ENCODE assay signal across 1 cellular context in genomic region chr13:110715395-110716234, GRCh38.
TF ChIP-seq lines count a peak whose summit lies in the region.

No MANE protein-coding gene starts in this region.

TF ChIP-seq in HepG2, 621 proteins besides CTCF, POLR2A, EP300 and RAD21 (continued from another document and continues in another):
- TF ChIP-seq, protein P1, sequence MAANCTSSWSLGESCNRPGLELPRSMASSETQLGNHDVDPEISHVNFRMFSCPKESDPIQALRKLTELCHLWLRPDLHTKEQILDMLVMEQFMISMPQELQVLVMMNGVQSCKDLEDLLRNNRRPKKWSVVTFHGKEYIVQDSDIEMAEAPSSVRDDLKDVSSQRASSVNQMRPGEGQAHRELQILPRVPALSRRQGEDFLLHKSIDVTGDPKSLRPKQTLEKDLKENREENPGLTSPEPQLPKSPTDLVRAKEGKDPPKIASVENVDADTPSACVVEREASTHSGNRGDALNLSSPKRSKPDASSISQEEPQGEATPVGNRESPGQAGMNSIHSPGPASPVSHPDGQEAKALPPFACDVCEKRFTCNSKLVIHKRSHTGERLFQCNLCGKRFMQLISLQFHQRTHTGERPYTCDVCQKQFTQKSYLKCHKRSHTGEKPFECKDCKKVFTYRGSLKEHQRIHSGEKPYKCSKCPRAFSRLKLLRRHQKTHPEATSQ (CRISPR knock-in tag; IDR thresholded peaks at IDR 0.05; ENCODE audit: borderline replicate concordance): peak; percentile 9; the same call in 1 of the 2 replicates
- TF ChIP-seq, protein P2, sequence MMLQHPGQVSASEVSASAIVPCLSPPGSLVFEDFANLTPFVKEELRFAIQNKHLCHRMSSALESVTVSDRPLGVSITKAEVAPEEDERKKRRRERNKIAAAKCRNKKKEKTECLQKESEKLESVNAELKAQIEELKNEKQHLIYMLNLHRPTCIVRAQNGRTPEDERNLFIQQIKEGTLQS (CRISPR knock-in tag; IDR thresholded peaks at IDR 0.05): no peak
- peak; percentile 79 for TF ChIP-seq PHF8 (CRISPR knock-in tag; IDR thresholded peaks at IDR 0.05)
- TF ChIP-seq, protein P3, sequence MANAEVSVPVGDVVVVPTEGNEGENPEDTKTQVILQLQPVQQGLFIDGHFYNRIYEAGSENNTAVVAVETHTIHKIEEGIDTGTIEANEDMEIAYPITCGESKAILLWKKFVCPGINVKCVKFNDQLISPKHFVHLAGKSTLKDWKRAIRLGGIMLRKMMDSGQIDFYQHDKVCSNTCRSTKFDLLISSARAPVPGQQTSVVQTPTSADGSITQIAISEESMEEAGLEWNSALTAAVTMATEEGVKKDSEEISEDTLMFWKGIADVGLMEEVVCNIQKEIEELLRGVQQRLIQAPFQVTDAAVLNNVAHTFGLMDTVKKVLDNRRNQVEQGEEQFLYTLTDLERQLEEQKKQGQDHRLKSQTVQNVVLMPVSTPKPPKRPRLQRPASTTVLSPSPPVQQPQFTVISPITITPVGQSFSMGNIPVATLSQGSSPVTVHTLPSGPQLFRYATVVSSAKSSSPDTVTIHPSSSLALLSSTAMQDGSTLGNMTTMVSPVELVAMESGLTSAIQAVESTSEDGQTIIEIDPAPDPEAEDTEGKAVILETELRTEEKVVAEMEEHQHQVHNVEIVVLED (CRISPR knock-in tag; IDR thresholded peaks at IDR 0.05; ENCODE audit: borderline replicate concordance): no peak; the same call in 1 of the 2 replicates
- TF ChIP-seq, protein P4, sequence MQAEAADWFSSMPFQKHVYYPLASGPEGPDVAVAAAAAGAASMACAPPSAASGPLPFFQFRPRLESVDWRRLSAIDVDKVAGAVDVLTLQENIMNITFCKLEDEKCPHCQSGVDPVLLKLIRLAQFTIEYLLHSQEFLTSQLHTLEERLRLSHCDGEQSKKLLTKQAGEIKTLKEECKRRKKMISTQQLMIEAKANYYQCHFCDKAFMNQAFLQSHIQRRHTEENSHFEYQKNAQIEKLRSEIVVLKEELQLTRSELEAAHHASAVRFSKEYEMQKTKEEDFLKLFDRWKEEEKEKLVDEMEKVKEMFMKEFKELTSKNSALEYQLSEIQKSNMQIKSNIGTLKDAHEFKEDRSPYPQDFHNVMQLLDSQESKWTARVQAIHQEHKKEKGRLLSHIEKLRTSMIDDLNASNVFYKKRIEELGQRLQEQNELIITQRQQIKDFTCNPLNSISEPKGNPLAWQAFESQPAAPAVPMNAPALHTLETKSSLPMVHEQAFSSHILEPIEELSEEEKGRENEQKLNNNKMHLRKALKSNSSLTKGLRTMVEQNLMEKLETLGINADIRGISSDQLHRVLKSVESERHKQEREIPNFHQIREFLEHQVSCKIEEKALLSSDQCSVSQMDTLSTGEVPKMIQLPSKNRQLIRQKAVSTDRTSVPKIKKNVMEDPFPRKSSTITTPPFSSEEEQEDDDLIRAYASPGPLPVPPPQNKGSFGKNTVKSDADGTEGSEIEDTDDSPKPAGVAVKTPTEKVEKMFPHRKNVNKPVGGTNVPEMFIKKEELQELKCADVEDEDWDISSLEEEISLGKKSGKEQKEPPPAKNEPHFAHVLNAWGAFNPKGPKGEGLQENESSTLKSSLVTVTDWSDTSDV (CRISPR knock-in tag; IDR thresholded peaks at IDR 0.05): no peak
- peak; percentile 51; the same call in 1 of the 2 replicates for TF ChIP-seq ZFP37 (CRISPR knock-in tag; IDR thresholded peaks at IDR 0.05; ENCODE audit: borderline replicate concordance)
- TF ChIP-seq ZNF275 (CRISPR knock-in tag; IDR thresholded peaks at IDR 0.05; ENCODE audit: borderline replicate concordance): no peak
- TF ChIP-seq ZNF263 (CRISPR knock-in tag; IDR thresholded peaks at IDR 0.05): peak; percentile 28; the same call in 1 of the 2 replicates
- TF ChIP-seq FOXK1 (CRISPR knock-in tag; IDR thresholded peaks at IDR 0.05; ENCODE audit: borderline replicate concordance, low read depth): peak; percentile 52; the same call in 1 of the 2 replicates
- no peak for TF ChIP-seq ZNF383 (CRISPR knock-in tag; IDR thresholded peaks at IDR 0.05; ENCODE audit: borderline replicate concordance)
- peak; percentile 71 for TF ChIP-seq ELF1 (CRISPR knock-in tag; IDR thresholded peaks at IDR 0.05)
- no peak for TF ChIP-seq CSRNP2 (CRISPR knock-in tag; conservative IDR thresholded peaks at IDR 0.05; ENCODE audit: low read depth)
- TF ChIP-seq, protein P5, sequence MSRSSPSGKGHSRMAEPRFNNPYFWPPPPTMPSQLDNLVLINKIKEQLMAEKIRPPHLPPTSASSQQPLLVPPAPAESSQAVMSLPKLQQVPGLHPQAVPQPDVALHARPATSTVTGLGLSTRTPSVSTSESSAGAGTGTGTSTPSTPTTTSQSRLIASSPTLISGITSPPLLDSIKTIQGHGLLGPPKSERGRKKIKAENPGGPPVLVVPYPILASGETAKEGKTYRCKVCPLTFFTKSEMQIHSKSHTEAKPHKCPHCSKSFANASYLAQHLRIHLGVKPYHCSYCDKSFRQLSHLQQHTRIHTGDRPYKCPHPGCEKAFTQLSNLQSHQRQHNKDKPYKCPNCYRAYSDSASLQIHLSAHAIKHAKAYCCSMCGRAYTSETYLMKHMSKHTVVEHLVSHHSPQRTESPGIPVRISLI (CRISPR knock-in tag; IDR thresholded peaks at IDR 0.05; ENCODE audit: borderline replicate concordance): peak; percentile 94
- TF ChIP-seq ZNF607 (CRISPR knock-in tag; IDR thresholded peaks at IDR 0.05; ENCODE audit: borderline replicate concordance): peak; percentile 70; the same call in 1 of the 2 replicates
- 0 out of 2 replicates have a peak, but pooled peaks have one; percentile 5 for TF ChIP-seq ZNF746 (CRISPR knock-in tag; IDR thresholded peaks at IDR 0.05)
- 0 out of 2 replicates have a peak, but pooled peaks have one; percentile 20 for TF ChIP-seq ZNF598 (CRISPR knock-in tag; IDR thresholded peaks at IDR 0.05; ENCODE audit: borderline replicate concordance)
- TF ChIP-seq ZNF564 (CRISPR knock-in tag; IDR thresholded peaks at IDR 0.05): 0 out of 2 replicates have a peak, but pooled peaks have one; percentile 51
- TF ChIP-seq ZBED4 (CRISPR knock-in tag; IDR thresholded peaks at IDR 0.05; ENCODE audit: borderline replicate concordance): peak; percentile 29; the same call in 1 of the 2 replicates
- TF ChIP-seq LCORL (IDR thresholded peaks at IDR 0.05): 0 out of 2 replicates have a peak, but pooled peaks have one; percentile 19
- TF ChIP-seq LCORL (CRISPR knock-in tag; IDR thresholded peaks at IDR 0.05): no peak
- no peak for TF ChIP-seq ATF6 (CRISPR knock-in tag; conservative IDR thresholded peaks at IDR 0.05)
- peak; percentile 48; the same call in 1 of the 2 replicates for TF ChIP-seq ZSCAN21 (CRISPR knock-in tag; IDR thresholded peaks at IDR 0.05; ENCODE audit: borderline replicate concordance)
- peak; percentile 95 for TF ChIP-seq NFYB (CRISPR knock-in tag; IDR thresholded peaks at IDR 0.05)
- TF ChIP-seq ZFP90 (CRISPR knock-in tag; IDR thresholded peaks at IDR 0.05; ENCODE audit: borderline replicate concordance): peak; percentile 88; the same call in 1 of the 2 replicates
- TF ChIP-seq ZNF567 (CRISPR knock-in tag; IDR thresholded peaks at IDR 0.05; ENCODE audit: borderline replicate concordance): 0 out of 2 replicates have a peak, but pooled peaks have one; percentile 52
- no peak for TF ChIP-seq HMG20A (CRISPR knock-in tag; IDR thresholded peaks at IDR 0.05; ENCODE audit: borderline replicate concordance)
- peak; percentile 47; the same call in 1 of the 2 replicates for TF ChIP-seq MTERF4 (CRISPR knock-in tag; IDR thresholded peaks at IDR 0.05)
- peak; percentile 10 for TF ChIP-seq XRCC5 (optimal IDR thresholded peaks at IDR 0.05; ENCODE audit: low read length)
- TF ChIP-seq HOXA3 (CRISPR knock-in tag; IDR thresholded peaks at IDR 0.05): 0 out of 2 replicates have a peak, but pooled peaks have one; percentile 31
- TF ChIP-seq ARNT2 (CRISPR knock-in tag; IDR thresholded peaks at IDR 0.05; ENCODE audit: low read depth): no peak
- TF ChIP-seq GTF2F1 (IDR thresholded peaks at IDR 0.05; ENCODE audit: low read length): 0 out of 2 replicates have a peak, but pooled peaks have one; percentile 22
- TF ChIP-seq AKAP8 (CRISPR knock-in tag; IDR thresholded peaks at IDR 0.05): no peak
- TF ChIP-seq HOXD1 (CRISPR knock-in tag; IDR thresholded peaks at IDR 0.05): peak; percentile 84; the same call in 1 of the 2 replicates
- no peak for TF ChIP-seq WIZ (CRISPR knock-in tag; IDR thresholded peaks at IDR 0.05)
- TF ChIP-seq POLR2G (IDR thresholded peaks at IDR 0.05; ENCODE audit: low read depth, low read length): 0 out of 2 replicates have a peak, but pooled peaks have one; percentile 7
- TF ChIP-seq SOX5 (CRISPR knock-in tag; IDR thresholded peaks at IDR 0.05; ENCODE audit: borderline replicate concordance): 0 out of 2 replicates have a peak, but pooled peaks have one; percentile 4
